In the genomic region with DNA sequence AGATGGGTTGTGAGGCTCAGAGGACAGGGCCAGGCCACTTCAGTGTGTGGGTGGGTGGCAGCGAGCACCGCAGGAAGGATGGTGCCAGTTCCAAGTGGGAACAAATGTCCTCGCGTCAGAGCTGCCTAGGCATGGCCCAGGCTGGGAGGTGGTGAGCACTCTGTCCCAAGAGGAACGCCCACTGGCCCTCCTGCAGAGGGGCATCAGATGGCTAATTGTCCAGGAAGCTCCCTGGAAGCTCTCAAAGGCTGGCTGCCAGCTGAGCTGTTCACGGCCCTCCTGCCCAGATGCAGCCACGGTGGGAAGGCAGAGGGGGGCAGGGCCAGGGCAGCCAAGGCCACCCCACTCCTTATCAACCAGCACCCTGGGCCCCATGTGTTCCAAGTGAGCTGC, we compare ENCODE assay signal across 9 cellular contexts. TPM values are rescaled to one million over a fixed set of nuclear protein-coding genes. Genes with fewer than 3 reads are reported as not detected.
DNase-seq lines count a peak whose midpoint lies in the region; ATAC-seq and TF ChIP-seq lines count a peak whose summit lies in the region.
"Had no signal": no experiment of that assay in that cellular context is flagged by ENCODE, and none has a peak within 500 bp of the region (broad histone marks: within the 10 kb centered on the region; RNA-seq: fewer than 3 reads in every experiment).

No MANE protein-coding gene starts in this region.

- CTCF ChIA-PET in OCI-LY7 (lab: Charles Lee; ENCODE audit: unreplicated experiment): no interaction called here

- peak in 3 of 8 donors; percentile 11 to 50 (median 34) for ATAC-seq in heart right ventricle
- ATAC-seq in GM21447 (IDR thresholded peaks at IDR 0.05; ENCODE audit: unreplicated experiment): no peak

- H3K27ac ChIP-seq in OCI-LY7 (ENCODE audit: low read depth, low read length, poor library complexity, severe bottlenecking) (peak overlapping the region; percentile 97), heart right ventricle (peak overlapping the region in 6 of 10 donors; percentile 1 to 68 (median 36)), substantia nigra (ENCODE audit: low read depth, low read length, poor library complexity, severe bottlenecking) (peak overlapping the region; percentile 21)
- H3K27ac ChIP-seq: RWPE1 had no signal

- H2AFZ ChIP-seq in OCI-LY7 (ENCODE audit: low read length): no peak overlapping the region

- peak in 68 of 76 experiments; percentile 12 to 83 (median 64) for DNase-seq in HUDEP-2 (lab: John Stamatoyannopoulos, UW; ENCODE audit: unreplicated experiment in 76 of 76)
- no peak for DNase-seq in OCI-LY7 (ENCODE audit: low spot score)
- DNase-seq in heart right ventricle: peak in 1 of 2 donors; percentile 36
- peak in 6 of 49 donors; percentile 20 to 84 (median 36) for DNase-seq in substantia nigra (lab: John Stamatoyannopoulos, UW)
- no peak for DNase-seq in HuH-7.5 (ENCODE audit: low spot score)
- no peak for DNase-seq in SIG-M5 treated with dmso at 0.1 percent for 504 hours (lab: John Stamatoyannopoulos, UW; ENCODE audit: unreplicated experiment)
- DNase-seq: activated T-cell treated with anti-CD3 and anti-CD28 coated beads, Interleukin-2, amount 50 U/mL, for 1 hour had no signal

- H3K4me3 ChIP-seq in OCI-LY7 (ENCODE audit: low read depth, low read length, poor library complexity, severe bottlenecking): no peak overlapping the region
- H3K4me3 ChIP-seq in heart right ventricle: no peak overlapping the region

- no TSS peak for BruUV-seq in OCI-LY7 (replicated peaks; lab: Mats Ljungman, UMichigan)

- H3K4me1 ChIP-seq in OCI-LY7 (ENCODE audit: insufficient read depth, low read length, poor library complexity, severe bottlenecking): peaks cover 99% of the 10 kb centered on the region
- peaks cover 35 to 86% (median 78%) of the 10 kb centered on the region in 9 donors for H3K4me1 ChIP-seq in heart right ventricle

- no peak for TF ChIP-seq CTCF in OCI-LY7 (conservative IDR thresholded peaks at IDR 0.05; ENCODE audit: low read length)
- TF ChIP-seq CTCF in heart right ventricle (IDR thresholded peaks at IDR 0.05): no peak

- 35 to 45% methylated on average over 7 of the region's 7 CpGs for WGBS in heart right ventricle, 2 donors

- peaks cover 80% of the 10 kb centered on the region for H3K79me2 ChIP-seq in OCI-LY7 (ENCODE audit: insufficient read depth, low read depth, low read length)

- H3K9me3 ChIP-seq in OCI-LY7 (ENCODE audit: low read length): no peaks in the 10 kb centered on the region
- no peaks in the 10 kb centered on the region for H3K9me3 ChIP-seq in heart right ventricle

- H3K27me3 ChIP-seq in heart right ventricle: no peaks in the 10 kb centered on the region

- intact Hi-C loops in OCI-LY7 (cut with micrococcal nuclease; ENCODE audit: unreplicated experiment): loop anchor here (5.0 to 10.0 kb wide), 2 partner anchors 314 to 1667 kb away; no protein-coding TSS in a partner anchor
- intact Hi-C loops in heart right ventricle (cut with DNase I): no loop called here

- H3K36me3 ChIP-seq in OCI-LY7 (ENCODE audit: insufficient read depth, low read length) (peaks cover 13% of the 10 kb centered on the region), heart right ventricle (no peaks in the 10 kb centered on the region)

- no peaks in the 10 kb centered on the region for H4K20me1 ChIP-seq in OCI-LY7 (ENCODE audit: insufficient read depth, low read length)

- POLR2A ChIA-PET in OCI-LY7 (lab: Charles Lee): interaction anchor here (0.6 to 1.2 kb wide), 3 partner anchors 8 to 426 kb away, joined by 3 to 7 read pairs (median 3); no protein-coding TSS in a partner anchor

- no peaks in the 10 kb centered on the region for H3K9me2 ChIP-seq in OCI-LY7 (ENCODE audit: insufficient read depth, low read length)

- H3K4me2 ChIP-seq in OCI-LY7 (ENCODE audit: low read length): peak overlapping the region; percentile 93

RNA-seq across cellular contexts. Expression of a gene that starts 55.2 kb away (rescaled TPM):
- total RNA-seq in OCI-LY7 (2014; rRNA removed; shearing (Covaris generic)): 24.3 and 25.2 TPM in 2 replicates
- total RNA-seq in OCI-LY7 (2022) (56.3 and 70.1 TPM in 2 replicates), heart right ventricle (10 to 100 TPM; 55.9 to 73.9 (median 60.7) TPM)
- polyA plus RNA-seq in heart right ventricle: 10 to 100 TPM; 13.1 to 29.7 TPM

Comparison
In these comparisons a context has a peak if more than half of its experiments do, and no peak if none do; other contexts are left out.
1. DNase-seq: peak in HUDEP-2 (68 of 76); none in OCI-LY7 (single experiment), HuH-7.5 (single experiment) and SIG-M5 treated with dmso at 0.1 percent for 504 hours (single experiment).
2. H3K27ac ChIP-seq: peak in every context shown above with its lines; median percentile 97 in OCI-LY7; 36 in heart right ventricle; 21 in substantia nigra.